Comparison of ENCODE assay signal across 13 cellular contexts in genomic region chr13:61415749-61416148, GRCh38. TPM values are rescaled to one million over a fixed set of nuclear protein-coding genes. Genes with fewer than 3 reads are reported as not detected.
DNase-seq lines count a peak whose midpoint lies in the region; ATAC-seq, FAIRE-seq and TF ChIP-seq lines count a peak whose summit lies in the region.
"Had no signal": no experiment of that assay in that cellular context is flagged by ENCODE, and none has a peak within 500 bp of the region (broad histone marks: within the 10 kb centered on the region; RNA-seq: fewer than 3 reads in every experiment).

PCDH20 (minus strand) TSS chr13:61415849; CDS start chr13:61415158, 691 bp downstream.

- CTCF ChIA-PET in HepG2 (lab: Yijun Ruan, JAX; ENCODE audit: low intra/inter-chr PET ratio, low total read pairs) = no interaction called here

- H3K79me2 ChIP-seq in HepG2 (ENCODE audit: insufficient read depth, low read length) = no peaks in the 10 kb centered on the region

- H3K9me3 ChIP-seq in HUES48 (ENCODE audit: control insufficient read depth, insufficient read depth, low read length) (no peaks in the 10 kb centered on the region), HepG2 (ENCODE audit: low read length) (no peaks in the 10 kb centered on the region), small intestine (ENCODE audit: control insufficient read depth, low read depth) (no peaks in the 10 kb centered on the region)

- BruUV-seq in HepG2 (replicated peaks; lab: Mats Ljungman, UMichigan) = no TSS peak

- no peaks in the 10 kb centered on the region for H4K20me1 ChIP-seq in HepG2 (ENCODE audit: insufficient read depth, low read length)

- TF ChIP-seq CTCF in chondrocyte (IDR thresholded peaks at IDR 0.05) (no peak), HepG2 (CRISPR knock-in tag; IDR thresholded peaks at IDR 0.05) (no peak)

- in situ Hi-C loops in HepG2 (cut with HindIII; ENCODE audit: extremely low pct_ligation_motif_present, low pct_unique_long_range_greater_than_20kb) = loop anchor here (10.0 to 25.0 kb wide), 2 partner anchors 269 to 778 kb away; no protein-coding TSS in a partner anchor

- POLR2A ChIA-PET in HepG2 (lab: Yijun Ruan, JAX) = no interaction called here

- no peak within 1 kb of the TSS for H3K27ac Mint-ChIP-seq in chondrocyte (ENCODE audit: unreplicated experiment)

- no peak for TF ChIP-seq EP300 in HepG2 (IDR thresholded peaks at IDR 0.05; ENCODE audit: low read depth in 2 of 2, low read length in 2 of 2)
- no peak for TF ChIP-seq EP300 in HepG2 (CRISPR knock-in tag; IDR thresholded peaks at IDR 0.05; ENCODE audit: borderline replicate concordance)

- no peak for ATAC-seq in HepG2
- ATAC-seq in GM21786 (IDR thresholded peaks at IDR 0.05; ENCODE audit: unreplicated experiment) = no peak

- H3K9me3 Mint-ChIP-seq in chondrocyte (ENCODE audit: low read depth) = no peaks in the 10 kb centered on the region

- no peak within 1 kb of the TSS for H2AFZ ChIP-seq in HepG2 (ENCODE audit: low read length)

- H3K36me3 ChIP-seq in HUES48 (ENCODE audit: control insufficient read depth, insufficient read depth, low read length) (no peaks in the 10 kb centered on the region), HepG2 (replicated peaks in 1 of 2; ENCODE audit: control insufficient read depth in 1 of 2, insufficient read depth in 2 of 2, low read length in 2 of 2) (no peaks in the 10 kb centered on the region), small intestine (ENCODE audit: control insufficient read depth in 2 of 2, insufficient read depth in 2 of 2, low read length in 2 of 2) (no peaks in the 10 kb centered on the region)

- peak within 1 kb of the TSS; percentile 63; the same call in 1 of the 2 replicates for H3K9ac ChIP-seq in HUES48 (ENCODE audit: low read depth, low read length)
- H3K9ac ChIP-seq in HepG2 (ENCODE audit: insufficient read depth, low read depth, low read length) = no peak within 1 kb of the TSS

- H3K27me3 Mint-ChIP-seq in chondrocyte (ENCODE audit: low read depth) = peaks cover 42% of the 10 kb centered on the region

- 19% methylated on average over 3 of the region's 3 CpGs for WGBS in HepG2 (ENCODE audit: low lambda C conversion rate)
- WGBS in small intestine, 3 donors = 12 to 30% (median 26%) methylated on average over 3 of the region's 3 CpGs

- H3K4me3 ChIP-seq in HUES48 (ENCODE audit: low read depth, low read length) = peak within 1 kb of the TSS; percentile 83
- peak within 1 kb of the TSS in 1 of 3 experiments; percentile 33; a peak in 2 of 6 replicates for H3K4me3 ChIP-seq in HepG2 (replicated peaks in 1 of 3; ENCODE audit: insufficient read depth in 1 of 3, low read depth in 2 of 3, low read length in 3 of 3)
- peak within 1 kb of the TSS; percentile 24 for H3K4me3 ChIP-seq in skeletal muscle cell (ENCODE audit: low read depth, low read length)
- peak within 1 kb of the TSS in 1 of 2 donors; percentile 35 for H3K4me3 ChIP-seq in small intestine (ENCODE audit: low read depth in 1 of 2, low read length in 2 of 2)

- H3K27ac ChIP-seq in HUES48 (ENCODE audit: low read depth, low read length) = peak within 1 kb of the TSS; percentile 25
- H3K27ac ChIP-seq in HepG2 (ENCODE audit: extremely low read length, insufficient read depth, low read length) = no peak within 1 kb of the TSS
- peak within 1 kb of the TSS in 1 of 2 donors; percentile 42 for H3K27ac ChIP-seq in small intestine (ENCODE audit: low read depth in 1 of 2, low read length in 1 of 2)

- no peak for TF ChIP-seq RAD21 in HepG2 (CRISPR knock-in tag; IDR thresholded peaks at IDR 0.05)

- peak within 1 kb of the TSS; percentile 45 for H3K4me2 ChIP-seq in HepG2 (ENCODE audit: low read depth, low read length)

- intact Hi-C loops in HepG2 (cut with micrococcal nuclease; ENCODE audit: unreplicated experiment) = loop anchor here (10.0 kb wide), 1 partner anchor 291 kb away; no protein-coding TSS in a partner anchor

- H3K4me3 Mint-ChIP-seq in chondrocyte (ENCODE audit: unreplicated experiment) = peak within 1 kb of the TSS; percentile 74

- DNase-seq in chondrocyte (ENCODE audit: low spot score) = no peak
- DNase-seq in HepG2 (ENCODE audit: low spot score) = no peak
- no peak for DNase-seq in skeletal muscle cell (ENCODE audit: low read depth)
- DNase-seq in middle frontal gyrus (ENCODE audit: extremely low spot score, low spot score) = no peak
- no peak for DNase-seq in small intestine
- DNase-seq in NCI-H1048 (lab: John Stamatoyannopoulos, UW) = no peak
- DNase-seq: activated T-cell treated with anti-CD3 and anti-CD28 coated beads, Interleukin-2, amount 50 U/mL, for 48 hours; cortex of kidney; T-helper 9 cell had no signal

- H3K4me1 Mint-ChIP-seq in chondrocyte (ENCODE audit: low read depth) = peaks cover 34% of the 10 kb centered on the region

- no peaks in the 10 kb centered on the region for H3K36me3 Mint-ChIP-seq in chondrocyte (ENCODE audit: low read depth)

- peaks cover 2% of the 10 kb centered on the region; the same call in 1 of the 2 replicates for H3K4me1 ChIP-seq in HUES48 (ENCODE audit: control insufficient read depth, insufficient read depth, low read length)
- H3K4me1 ChIP-seq in HepG2 (ENCODE audit: insufficient read depth, low read length) = no peaks in the 10 kb centered on the region
- H3K4me1 ChIP-seq in small intestine (ENCODE audit: control insufficient read depth in 2 of 2, insufficient read depth in 1 of 2, low read depth in 1 of 2, low read length in 1 of 2) = no peaks in the 10 kb centered on the region

- peaks cover 38% of the 10 kb centered on the region for H3K27me3 ChIP-seq in HUES48 (ENCODE audit: control insufficient read depth, insufficient read depth, low read length)
- H3K27me3 ChIP-seq in HepG2 (ENCODE audit: control insufficient read depth in 1 of 2, insufficient read depth in 2 of 2, low read length in 2 of 2) = peaks cover 5 to 28% of the 10 kb centered on the region in 2 experiments
- H3K27me3 ChIP-seq in small intestine (ENCODE audit: control insufficient read depth in 2 of 2, insufficient read depth in 2 of 2, low read length in 2 of 2) = no peaks in the 10 kb centered on the region

- TF ChIP-seq POLR2A in HepG2 (IDR thresholded peaks at IDR 0.05; ENCODE audit: insufficient read depth in 1 of 2, low read depth in 2 of 2, low read length in 2 of 2) = no peak

- no peak for FAIRE-seq in HepG2 (lab: Jason Lieb, UNC)
- FAIRE-seq in small intestine (lab: Jason Lieb, UNC) = no peak
- FAIRE-seq: islet of Langerhans had no signal

TF ChIP-seq in HepG2, 621 proteins besides CTCF, POLR2A, EP300 and RAD21:
- TF ChIP-seq RCOR2 (CRISPR knock-in tag; IDR thresholded peaks at IDR 0.05) (no peak), HNRNPK (IDR thresholded peaks at IDR 0.05; ENCODE audit: low read depth, low read length, poor library complexity, severe bottlenecking) (peak; percentile 25), ATF6 (CRISPR knock-in tag; conservative IDR thresholded peaks at IDR 0.05) (no peak)

RNA-seq across cellular contexts. Expression of gene PCDH20, which starts in this region (rescaled TPM):
- total RNA-seq in chondrocyte (0.10 to 0.19 TPM (median 0.15 TPM) in 3 replicates), HepG2 (2016; rRNA removed; fragmentation: Illumina TruSeq; extraction: Trizol) (0.02 TPM in 1 of 2 replicates, not detected in the other)
- total RNA-seq in HepG2 (2016; cell fraction: cytosol; rRNA removed; fragmentation: Illumina TruSeq; extraction: Trizol; ENCODE audit: low read depth) = not detected in 2 replicates
- total RNA-seq in HepG2 (2016; cell fraction: insoluble cytoplasmic fraction; rRNA removed; fragmentation: Illumina TruSeq; extraction: Trizol) = not detected in 2 replicates
- not detected in 2 replicates for total RNA-seq in HepG2 (2016; cell fraction: membrane; rRNA removed; fragmentation: Illumina TruSeq; extraction: Trizol)
- total RNA-seq in HepG2 (2016; cell fraction: nucleus; rRNA removed; fragmentation: Illumina TruSeq; extraction: Trizol) = not detected in 2 replicates
- polyA plus RNA-seq in HepG2 (2011; rRNA removed) (0.03 TPM in 1 of 2 replicates, not detected in the other), small intestine (1 to 10 TPM in 1 of 3 donors, under 1 TPM in 1, not detected in 1; 0.27 to 2.3 TPM)
- not detected in 2 replicates for polyA plus RNA-seq in HepG2 (2011; cell fraction: cytosol; rRNA removed)
- not detected in 2 replicates for polyA plus RNA-seq in HepG2 (2011; cell fraction: nucleus; rRNA removed)
- 0.03 TPM in 1 of 2 replicates, not detected in the other for polyA plus RNA-seq in HepG2 (2012)
- polyA plus RNA-seq in HepG2 (2016; cell fraction: cytosol; fragmentation: Illumina TruSeq; extraction: Trizol; ENCODE audit: low read depth) = not detected in 2 replicates
- not detected in 2 replicates for polyA plus RNA-seq in HepG2 (2016; cell fraction: insoluble cytoplasmic fraction; fragmentation: Illumina TruSeq; extraction: Trizol; ENCODE audit: low read depth)
- polyA plus RNA-seq in HepG2 (2016; cell fraction: membrane; fragmentation: Illumina TruSeq; extraction: Trizol; ENCODE audit: low read depth) = not detected in 2 replicates
- not detected in 2 replicates for polyA plus RNA-seq in HepG2 (2016; cell fraction: nucleus; fragmentation: Illumina TruSeq; extraction: Trizol; ENCODE audit: insufficient read depth, low read depth)
- not detected in 2 replicates for polyA minus RNA-seq in HepG2 (2011; rRNA and poly(A)+ RNA removed; ENCODE audit: low replicate concordance)
- polyA minus RNA-seq in HepG2 (2011; cell fraction: cytosol; rRNA and poly(A)+ RNA removed) = not detected in 2 replicates
- polyA minus RNA-seq in HepG2 (2011; cell fraction: nucleus; rRNA and poly(A)+ RNA removed) = not detected in 2 replicates
- total RNA-seq: LHCN-M2 had no signal
